11 cellular contexts compared by ENCODE assay signal in the genomic region with DNA sequence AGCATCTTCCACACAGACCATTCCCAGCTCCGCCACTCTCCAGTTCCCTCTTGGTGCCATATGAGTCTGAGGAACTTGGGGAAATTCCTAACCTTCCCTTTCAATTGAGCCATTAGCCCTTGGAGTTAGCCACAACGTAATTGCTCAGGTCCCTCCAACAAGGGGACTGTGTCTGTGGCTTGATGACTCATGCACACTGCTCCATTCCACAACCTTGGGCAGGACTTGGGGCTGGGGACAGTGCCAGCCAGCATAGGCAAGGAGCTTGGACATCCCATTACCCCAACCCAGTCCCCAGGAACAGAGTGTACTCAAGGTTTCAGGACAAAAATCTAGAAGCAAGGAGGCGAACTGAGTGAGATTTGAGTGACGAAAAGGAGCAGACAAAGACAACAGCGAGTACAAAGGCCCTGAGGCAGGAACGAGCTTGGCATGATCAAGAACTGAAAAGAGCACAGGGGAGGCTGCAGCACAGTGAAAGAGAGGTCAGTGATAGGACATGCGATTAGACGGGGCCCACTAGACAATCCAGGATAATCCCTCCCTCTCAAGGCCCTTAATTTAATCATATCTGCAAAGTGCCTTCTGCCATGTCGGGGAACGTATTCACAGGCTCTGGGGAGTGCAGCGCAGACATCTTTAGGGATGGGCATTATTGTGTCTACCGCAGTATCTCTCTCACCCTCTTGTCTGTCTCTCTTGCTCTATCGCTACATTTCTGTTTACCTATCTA. TPM values are rescaled to one million over a fixed set of nuclear protein-coding genes. Genes with fewer than 3 reads are reported as not detected.
A peak's percentile ranks its signal among the peaks of the same experiment; 100 is the strongest.
DNase-seq lines count a peak whose midpoint lies in the region; ATAC-seq lines count a peak whose summit lies in the region.
"Had no signal": no experiment of that assay in that cellular context is flagged by ENCODE, and none has a peak within 500 bp of the region (broad histone marks: within the 10 kb centered on the region; RNA-seq: fewer than 3 reads in every experiment).

No MANE protein-coding gene starts in this region.

- no peak overlapping the region for H3K23ac ChIP-seq in mesenchymal stem cell (ENCODE audit: low read length in 2 of 2)

- H2BK12ac ChIP-seq in mesenchymal stem cell (ENCODE audit: low read length in 2 of 2): peak overlapping the region; percentile 14 to 85

- no peak overlapping the region for H2BK120ac ChIP-seq in mesenchymal stem cell (ENCODE audit: low read depth, low read length)

- H3K36me3 ChIP-seq in MG63: peaks cover 4% of the 10 kb centered on the region
- H3K36me3 ChIP-seq in mesenchymal stem cell (ENCODE audit: control insufficient read depth in 1 of 2, insufficient read depth in 2 of 2, low read depth in 1 of 2, low read length in 2 of 2): no peaks in the 10 kb centered on the region

- no peak overlapping the region for H3K9ac ChIP-seq in mesenchymal stem cell (ENCODE audit: low read length)

- H3K14ac ChIP-seq in mesenchymal stem cell (ENCODE audit: low read length in 2 of 2): no peak overlapping the region

- peaks cover 44% of the 10 kb centered on the region for H3K4me1 ChIP-seq in mesenchymal stem cell (ENCODE audit: control insufficient read depth, insufficient read depth, low read depth, low read length)

- H2BK5ac ChIP-seq in mesenchymal stem cell (ENCODE audit: low read depth, low read length, poor library complexity, severe bottlenecking): no peak overlapping the region

- no peak overlapping the region for H3K4ac ChIP-seq in mesenchymal stem cell (ENCODE audit: low read depth in 1 of 2, low read length in 2 of 2)

- H3K4me3 ChIP-seq in MG63 (no peak overlapping the region), mesenchymal stem cell (ENCODE audit: insufficient read depth in 1 of 2, low read depth in 1 of 2, low read length in 2 of 2) (no peak overlapping the region)
- H3K4me3 ChIP-seq: dorsolateral prefrontal cortex had no signal

- 86% methylated on average over 13 of the region's 13 CpGs for WGBS in mesenchymal stem cell

- no peak overlapping the region for H3K27ac ChIP-seq in mesenchymal stem cell (ENCODE audit: low read length, poor library complexity, severe bottlenecking)

- H3K27me3 ChIP-seq in MG63 (no peaks in the 10 kb centered on the region), mesenchymal stem cell (ENCODE audit: control insufficient read depth in 1 of 2, insufficient read depth in 1 of 2, low read length in 2 of 2) (no peaks in the 10 kb centered on the region)
- H3K27me3 ChIP-seq: dorsolateral prefrontal cortex had no signal

- H4K91ac ChIP-seq in mesenchymal stem cell (ENCODE audit: low read length): no peak overlapping the region

- peak overlapping the region in 1 of 2 experiments; percentile 51 for H3K18ac ChIP-seq in mesenchymal stem cell (ENCODE audit: low read depth in 1 of 2, low read length in 2 of 2)

- no peak overlapping the region for H4K8ac ChIP-seq in mesenchymal stem cell (ENCODE audit: low read length)

- no peak overlapping the region for H3K4me2 ChIP-seq in mesenchymal stem cell (ENCODE audit: low read length, poor library complexity, severe bottlenecking)

- H2AFZ ChIP-seq in mesenchymal stem cell (ENCODE audit: low read depth, low read length): no peak overlapping the region

- DNase-seq in Caki2 (ENCODE audit: low read depth) (peak; percentile 81), MG63 (peak; percentile 37), astrocyte of the hippocampus (ENCODE audit: low read depth, low spot score) (peak; percentile 96), mesenchymal stem cell (peak; percentile 83), NCI-H146 (lab: John Stamatoyannopoulos, UW) (no peak), mucosa of gallbladder (ENCODE audit: low spot score) (no peak), DMS153 (lab: John Stamatoyannopoulos, UW) (no peak)
- DNase-seq: CD8-positive, alpha-beta T cell; dorsolateral prefrontal cortex; NCI-H446 treated with DMSO at 0.1 percent for 48 hours had no signal

- no peaks in the 10 kb centered on the region for H3K79me1 ChIP-seq in mesenchymal stem cell (replicated peaks; ENCODE audit: low read length, poor library complexity, severe bottlenecking)

- H3K9me3 ChIP-seq in MG63: no peaks in the 10 kb centered on the region
- H3K9me3 ChIP-seq in mesenchymal stem cell (ENCODE audit: control insufficient read depth, low read length): no peaks in the 10 kb centered on the region

- H2BK15ac ChIP-seq in mesenchymal stem cell (ENCODE audit: low read depth, poor library complexity, severe bottlenecking): no peak overlapping the region

- no peak for ATAC-seq in HG02623 (IDR thresholded peaks at IDR 0.05; ENCODE audit: unreplicated experiment)
- ATAC-seq: CD8-positive, alpha-beta T cell had no signal

- H2AK5ac ChIP-seq in mesenchymal stem cell (ENCODE audit: low read length, severe bottlenecking): peak overlapping the region; percentile 0

- in situ Hi-C loops in Caki2 (cut with HindIII; ENCODE audit: low pct_unique_long_range_greater_than_20kb, low sequenced_read_pairs): no loop called here

RNA-seq across cellular contexts. Expression of a gene that starts 16.0 kb away (rescaled TPM):
- total RNA-seq in Caki2 (2014; rRNA removed; shearing (Covaris generic); ENCODE audit: low replicate concordance): 36.4 and 36.9 TPM in 2 replicates
- total RNA-seq in MG63 (2014; rRNA removed; shearing (Covaris generic); ENCODE audit: low replicate concordance): 42.0 and 47.4 TPM in 2 replicates
- polyA plus RNA-seq in mesenchymal stem cell (2013, experiment 1 of 2): 19.8 TPM
- 17.8 TPM for polyA plus RNA-seq in mesenchymal stem cell (2013, experiment 2 of 2)
- 83.1 TPM for total RNA-seq in mucosa of gallbladder

Comparison
In these comparisons a context has a peak if more than half of its experiments do, and no peak if none do; other contexts are left out.
1. DNase-seq: peak in Caki2 (single experiment), MG63 (single experiment), astrocyte of the hippocampus (single experiment) and mesenchymal stem cell (single experiment); none in NCI-H146 (single experiment), mucosa of gallbladder (single experiment) and DMS153 (single experiment).